In the genomic region with DNA sequence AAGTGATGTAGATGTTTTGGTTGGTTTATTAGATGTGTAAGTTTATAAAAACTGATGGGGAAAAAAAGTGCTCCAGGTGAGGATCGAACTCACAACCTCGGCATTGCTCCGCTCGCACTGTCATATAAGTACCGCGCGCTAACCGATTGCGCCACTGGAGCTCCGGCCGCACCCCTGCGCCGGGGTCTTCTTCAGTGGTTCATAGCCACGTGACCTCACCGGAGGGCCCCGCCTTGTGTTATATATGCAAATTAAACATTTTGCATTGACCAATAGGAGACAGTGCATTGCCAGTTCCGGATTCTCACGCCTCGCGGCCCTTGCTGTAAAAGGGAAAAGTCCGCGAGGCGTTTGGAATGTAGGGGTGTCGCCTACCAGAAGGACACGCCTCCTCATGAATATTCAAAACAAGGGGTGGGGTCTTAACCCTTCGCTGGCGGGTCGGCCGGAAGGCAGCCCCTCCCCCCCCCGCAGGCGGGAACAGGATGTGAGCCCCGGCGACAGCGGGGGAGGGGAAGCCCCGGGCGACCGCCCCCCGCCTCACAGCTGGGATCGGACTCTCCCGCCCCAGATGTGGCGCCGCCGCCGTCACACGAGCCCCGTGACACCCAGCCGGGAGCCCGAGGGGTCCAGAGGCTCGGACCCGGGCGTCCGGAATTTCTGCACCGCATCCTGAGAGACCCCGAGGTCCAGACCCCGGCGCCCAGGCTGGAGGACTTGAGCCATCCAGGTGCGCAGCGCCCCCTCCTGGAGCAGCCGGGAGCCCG, we compare ENCODE assay signal across 8 cellular contexts. TPM values are rescaled to one million over a fixed set of nuclear protein-coding genes. Genes with fewer than 3 reads are reported as not detected.
A peak's percentile ranks its signal among the peaks of the same experiment; 100 is the strongest.
DNase-seq lines count a peak whose midpoint lies in the region; ATAC-seq and TF ChIP-seq lines count a peak whose summit lies in the region.

Gene PLEKHG2, plus strand, starts transcription at position 570 of the 767 bp plus-strand sequence. CDS start 1,418 bp downstream, outside the sequence.

- peak; percentile 55 for ATAC-seq in HG02571 (IDR thresholded peaks at IDR 0.05; ENCODE audit: unreplicated experiment)

- H3K27me3 ChIP-seq in SK-N-SH (ENCODE audit: insufficient read depth) = no peaks in the 10 kb centered on the region

- peaks cover 27% of the 10 kb centered on the region for H4K20me1 ChIP-seq in SK-N-SH (ENCODE audit: insufficient read depth)

- TF ChIP-seq RAD21 in SK-N-SH (IDR thresholded peaks at IDR 0.05; ENCODE audit: low read length) = peak; percentile 27; the same call in 1 of the 2 replicates

- H3K9me2 ChIP-seq in SK-N-SH = no peaks in the 10 kb centered on the region

- H3F3A ChIP-seq in SK-N-SH (replicated peaks; ENCODE audit: insufficient read depth) = peaks cover 33% of the 10 kb centered on the region

- peaks cover 3 to 7% of the 10 kb centered on the region in 2 experiments for H3K36me3 ChIP-seq in SK-N-SH (replicated peaks in 1 of 2; ENCODE audit: control insufficient read depth in 1 of 2, insufficient read depth in 2 of 2, low read length in 1 of 2)

- DNase-seq in GM10248 (ENCODE audit: extremely low spot score) (peak; percentile 98), NCI-H1048 (lab: John Stamatoyannopoulos, UW) (peak; percentile 91), SK-N-SH (peak; percentile 95), germinal center (ENCODE audit: low spot score) (peak; percentile 96), nucleus accumbens (lab: John Stamatoyannopoulos, UW) (peak; percentile 46 to 98 (median 89))
- peak; percentile 91 for DNase-seq in activated naive CD4-positive, alpha-beta T cell treated with anti-CD3 and anti-CD28 coated beads, Interleukin-2, amount 50 U/mL, for 16 hours

- H3K4me1 ChIP-seq in SK-N-SH (ENCODE audit: control insufficient read depth in 1 of 2, insufficient read depth in 2 of 2, low read depth in 1 of 2, low read length in 1 of 2) = peaks cover 29 to 44% of the 10 kb centered on the region in 2 experiments; a peak in 3 of 4 replicates

- TF ChIP-seq CTCF in GM10248 (IDR thresholded peaks at IDR 0.05; ENCODE audit: control extremely low read depth, extremely low read depth, low read depth, missing control alignments) (peak; percentile 88), SK-N-SH (IDR thresholded peaks at IDR 0.05) (peak; percentile 88)

- H3K4me2 ChIP-seq in SK-N-SH = peak within 1 kb of the TSS; percentile 99

- peaks cover 65% of the 10 kb centered on the region for H3K79me2 ChIP-seq in SK-N-SH (ENCODE audit: insufficient read depth)

- H3K4me3 ChIP-seq in SK-N-SH (ENCODE audit: low read depth in 2 of 2, low read length in 1 of 2) = peak within 1 kb of the TSS; percentile 92 to 96

- peak within 1 kb of the TSS; percentile 97 for H3K9ac ChIP-seq in SK-N-SH

- no peaks in the 10 kb centered on the region for H3K9me3 ChIP-seq in SK-N-SH

- TF ChIP-seq EP300 in SK-N-SH (IDR thresholded peaks at IDR 0.05; ENCODE audit: borderline replicate concordance in 1 of 2, low read depth in 1 of 2, low read length in 1 of 2) = 0 out of 4 replicates have a peak, but pooled peaks of 1 of the 2 experiments have one; percentile 42

- CTCF ChIA-PET in GM10248 (lab: Yijun Ruan, JAX) (interaction anchor here (0.7 to 2.3 kb wide), 19 partner anchors 9 to 358 kb away, joined by 3 to 103 read pairs (median 6); partner anchors contain the start of genes MED29, PAF1 and SAMD4B), SK-N-SH (lab: Yijun Ruan, JAX) (interaction anchor here (0.6 to 5.1 kb wide), 17 partner anchors 12 to 941 kb away, joined by 3 to 106 read pairs (median 6); partner anchors contain the start of genes EID2B, MED29, PAF1 and RPS16)

- POLR2A ChIA-PET in GM10248 (lab: Yijun Ruan, JAX) (interaction anchor here (0.7 to 2.3 kb wide), 6 partner anchors 9 to 100 kb away, joined by 3 to 23 read pairs (median 4); partner anchors contain the start of gene RPS16), SK-N-SH (lab: Yijun Ruan, JAX) (interaction anchor here (1.8 kb wide), 1 partner anchor 24 kb away, joined by 14 read pairs; the partner anchor contains the start of gene RPS16)

- peak within 1 kb of the TSS; percentile 94 to 96 for H3K27ac ChIP-seq in SK-N-SH (ENCODE audit: low read depth in 2 of 2, low read length in 1 of 2)
- peak within 1 kb of the TSS; percentile 74 for H3K27ac ChIP-seq in temporal lobe (ENCODE audit: low read depth, low read length)

- H2AFZ ChIP-seq in SK-N-SH (ENCODE audit: low read depth) = peak within 1 kb of the TSS; percentile 74

- WGBS in SK-N-SH (ENCODE audit: low lambda C conversion rate) = 1% methylated on average over 45 of the region's 60 CpGs

TF ChIP-seq in SK-N-SH, 30 proteins besides CTCF, POLR2A, EP300 and RAD21 (continues in another document):
- peak; percentile 70 for TF ChIP-seq GABPA (IDR thresholded peaks at IDR 0.05; ENCODE audit: low read depth)
- TF ChIP-seq RXRA (IDR thresholded peaks at IDR 0.05; ENCODE audit: borderline replicate concordance, low read depth) = peak; percentile 7; the same call in 1 of the 2 replicates
- TF ChIP-seq USF1 (IDR thresholded peaks at IDR 0.05; ENCODE audit: borderline replicate concordance, low read depth) = peak; percentile 86
- no peak for TF ChIP-seq GATA2 (CRISPR knock-in tag; IDR thresholded peaks at IDR 0.05)
- TF ChIP-seq REST (IDR thresholded peaks at IDR 0.05; ENCODE audit: low read depth, low read length) = peak; percentile 39; the same call in 1 of the 2 replicates
- peak; percentile 89 for TF ChIP-seq TEAD4 (IDR thresholded peaks at IDR 0.05; ENCODE audit: borderline replicate concordance, insufficient read depth)
- TF ChIP-seq POLR2AphosphoS5 (IDR thresholded peaks at IDR 0.05; ENCODE audit: low read depth, low read length) = peak; percentile 96
- peak; percentile 94 for TF ChIP-seq CHD2 (IDR thresholded peaks at IDR 0.05; ENCODE audit: low read length, partially characterized antibody)
- peak; percentile 40; the same call in 1 of the 2 replicates for TF ChIP-seq USF2 (IDR thresholded peaks at IDR 0.05; ENCODE audit: borderline replicate concordance, low read depth, low read length)
- TF ChIP-seq, protein P1, sequence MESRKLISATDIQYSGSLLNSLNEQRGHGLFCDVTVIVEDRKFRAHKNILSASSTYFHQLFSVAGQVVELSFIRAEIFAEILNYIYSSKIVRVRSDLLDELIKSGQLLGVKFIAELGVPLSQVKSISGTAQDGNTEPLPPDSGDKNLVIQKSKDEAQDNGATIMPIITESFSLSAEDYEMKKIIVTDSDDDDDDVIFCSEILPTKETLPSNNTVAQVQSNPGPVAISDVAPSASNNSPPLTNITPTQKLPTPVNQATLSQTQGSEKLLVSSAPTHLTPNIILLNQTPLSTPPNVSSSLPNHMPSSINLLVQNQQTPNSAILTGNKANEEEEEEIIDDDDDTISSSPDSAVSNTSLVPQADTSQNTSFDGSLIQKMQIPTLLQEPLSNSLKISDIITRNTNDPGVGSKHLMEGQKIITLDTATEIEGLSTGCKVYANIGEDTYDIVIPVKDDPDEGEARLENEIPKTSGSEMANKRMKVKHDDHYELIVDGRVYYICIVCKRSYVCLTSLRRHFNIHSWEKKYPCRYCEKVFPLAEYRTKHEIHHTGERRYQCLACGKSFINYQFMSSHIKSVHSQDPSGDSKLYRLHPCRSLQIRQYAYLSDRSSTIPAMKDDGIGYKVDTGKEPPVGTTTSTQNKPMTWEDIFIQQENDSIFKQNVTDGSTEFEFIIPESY (IDR thresholded peaks at IDR 0.05; ENCODE audit: borderline replicate concordance, low read depth) = peak; percentile 62
- peak; percentile 29; the same call in 1 of the 2 replicates for TF ChIP-seq FOSL2 (IDR thresholded peaks at IDR 0.05; ENCODE audit: borderline replicate concordance, low read depth)
- TF ChIP-seq ELF1 (IDR thresholded peaks at IDR 0.05) = peak; percentile 88
- TF ChIP-seq FOXJ3 (CRISPR knock-in tag; IDR thresholded peaks at IDR 0.05) = no peak

RNA-seq across cellular contexts. Expression of gene PLEKHG2, which starts in this region (rescaled TPM):
- polyA plus RNA-seq in SK-N-SH (2012; rRNA removed) = 13.6 and 13.8 TPM in 2 replicates
- 2.8 and 4.6 TPM in 2 replicates for polyA plus RNA-seq in SK-N-SH (2012; cell fraction: cytosol; rRNA removed)
- polyA plus RNA-seq in SK-N-SH (2012; cell fraction: nucleus; rRNA removed) = 85.4 and 89.2 TPM in 2 replicates
- total RNA-seq in temporal lobe = 20.2 TPM

Comparison
In these comparisons a context has a peak if more than half of its experiments do, and no peak if none do; other contexts are left out.
1. Peak in every context shown above with its lines: DNase-seq, ATAC-seq, H3K4me3 ChIP-seq and H3K27ac ChIP-seq.